9 cellular contexts compared by ENCODE assay signal in genomic region chr5:5340206-5340729, GRCh38.
DNase-seq lines count a peak whose midpoint lies in the region; ATAC-seq and TF ChIP-seq lines count a peak whose summit lies in the region.
"Had no signal": no experiment of that assay in that cellular context is flagged by ENCODE, and none has a peak within 500 bp of the region (broad histone marks: within the 10 kb centered on the region; RNA-seq: fewer than 3 reads in every experiment).

No MANE protein-coding gene starts in this region.

- TF ChIP-seq POLR2A in prostate gland (IDR thresholded peaks at IDR 0.05), result no peak

- ATAC-seq in GM18868 (IDR thresholded peaks at IDR 0.05; ENCODE audit: unreplicated experiment) (no peak), GM21423 (IDR thresholded peaks at IDR 0.05; ENCODE audit: unreplicated experiment) (no peak)

- no peaks in the 10 kb centered on the region for H3K27me3 ChIP-seq in BE2C
- no peaks in the 10 kb centered on the region for H3K27me3 ChIP-seq in prostate gland (replicated peaks; ENCODE audit: insufficient read depth)

- 50% methylated on average over 15 of the region's 15 CpGs for WGBS in prostate gland

- H3K36me3 ChIP-seq in BE2C (no peaks in the 10 kb centered on the region), prostate gland (no peaks in the 10 kb centered on the region)

- TF ChIP-seq CTCF in BE2C (IDR thresholded peaks at IDR 0.05; ENCODE audit: low read depth, low read length) (peak; percentile 80), fibroblast of mammary gland (conservative IDR thresholded peaks at IDR 0.05; ENCODE audit: control insufficient read depth, insufficient read depth, low read depth, low read length) (peak; percentile 70), prostate gland (IDR thresholded peaks at IDR 0.05) (peak in 1 of 4 experiments; percentile 10)

- intact Hi-C loops in prostate gland (cut with DNase I), result no loop called here

- H3K9me3 ChIP-seq in BE2C, result no peaks in the 10 kb centered on the region
- H3K9me3 ChIP-seq in prostate gland, result no peaks in the 10 kb centered on the region

- no peak overlapping the region for H3K27ac ChIP-seq in prostate gland

- H3K4me1 ChIP-seq in BE2C (peaks cover 39% of the 10 kb centered on the region), prostate gland (replicated peaks) (no peaks in the 10 kb centered on the region)

- peak; percentile 96 for DNase-seq in BE2C
- DNase-seq in fibroblast of mammary gland (ENCODE audit: low read depth), result peak; percentile 99
- DNase-seq in occipital lobe (lab: John Stamatoyannopoulos, UW), result peak; percentile 33
- no peak for DNase-seq in SHP77 treated with DMSO at 0.1 percent for 48 hours (lab: John Stamatoyannopoulos, UW)
- DNase-seq in prostate gland (ENCODE audit: low spot score), result no peak
- DNase-seq: activated CD4-positive, alpha-beta T cell treated with anti-CD3 and anti-CD28 coated beads, Interleukin-2, amount 10 ng/mL, durations not matched to agents 7 days and 5 days had no signal

- H3K4me3 ChIP-seq in BE2C (ENCODE audit: low read depth, low read length) (no peak overlapping the region), fibroblast of mammary gland (ENCODE audit: control insufficient read depth, low read depth, low read length) (no peak overlapping the region), prostate gland (no peak overlapping the region)

TF ChIP-seq in PFSK-1, 5 proteins besides CTCF, POLR2A, EP300 and RAD21:
- TF ChIP-seq SIN3A (IDR thresholded peaks at IDR 0.05; ENCODE audit: borderline replicate concordance, insufficient read depth, low read length) (no peak; the same call in 1 of the 2 replicates), TAF1 (IDR thresholded peaks at IDR 0.05; ENCODE audit: borderline replicate concordance, insufficient read depth, low read length) (peak; percentile 29; the same call in 1 of the 2 replicates), FOXP2 (optimal IDR thresholded peaks at IDR 0.05; ENCODE audit: borderline replicate concordance, extremely low read depth, extremely low read length, insufficient read depth) (peak; percentile 77), POLR2AphosphoS5 (IDR thresholded peaks at IDR 0.05; ENCODE audit: low read depth, low read length) (peak; percentile 46; the same call in 1 of the 2 replicates), REST (IDR thresholded peaks at IDR 0.05; ENCODE audit: insufficient read depth in 1 of 2, low read depth in 2 of 2, low read length in 2 of 2) (peak in 1 of 2 experiments; percentile 69; a peak in 2 of 4 replicates)

Comparison
In these comparisons a context has a peak if more than half of its experiments do, and no peak if none do; other contexts are left out.
1. DNase-seq: peak in BE2C (single experiment), fibroblast of mammary gland (single experiment) and occipital lobe (single experiment); none in SHP77 treated with DMSO at 0.1 percent for 48 hours (single experiment) and prostate gland (single experiment).